ENCODE assay signal across 18 cellular contexts in genomic region chr17:63029520-63029919, GRCh38.
DNase-seq lines count a peak whose midpoint lies in the region; ATAC-seq and TF ChIP-seq lines count a peak whose summit lies in the region.
"Had no signal": no experiment of that assay in that cellular context is flagged by ENCODE, and none has a peak within 500 bp of the region (broad histone marks: within the 10 kb centered on the region; RNA-seq: fewer than 3 reads in every experiment).

No MANE protein-coding gene starts in this region.

- no peaks in the 10 kb centered on the region for H3K27me3 ChIP-seq in HCT116 (ENCODE audit: insufficient read depth, low read length)
- no peaks in the 10 kb centered on the region for H3K27me3 ChIP-seq in adipocyte (replicated peaks; ENCODE audit: control insufficient read depth, insufficient read depth, low read length)
- H3K27me3 ChIP-seq in sigmoid colon: no peaks in the 10 kb centered on the region
- H3K27me3 ChIP-seq: left lung had no signal

- no peaks in the 10 kb centered on the region for H4K20me1 ChIP-seq in HCT116 (ENCODE audit: insufficient read depth)

- TF ChIP-seq EP300 in sigmoid colon (IDR thresholded peaks at IDR 0.05): no peak

- DNase-seq in HCT116 (ENCODE audit: low read depth, low spot score) (no peak), adipocyte (ENCODE audit: low read depth) (peak; percentile 41), fibroblast of pulmonary artery (ENCODE audit: low read depth) (peak; percentile 57), sigmoid colon (no peak), immature natural killer cell (no peak), NOMO-1 (lab: John Stamatoyannopoulos, UW; ENCODE audit: unreplicated experiment in 2 of 2) (no peak), NCI-H446 treated with DMSO at 0.1 percent for 48 hours (lab: John Stamatoyannopoulos, UW) (no peak)
- DNase-seq: activated CD4-positive, CD25-positive, alpha-beta regulatory T cell treated with anti-CD3 and anti-CD28 coated beads, Interleukin-2, amount 50 U/mL, for 72 hours; hypothalamus; Kasumi-1; left lung; NCI-H2029; NCI-H526; PC-9; stimulated activated CD4-positive, alpha-beta T cell treated with anti-CD3 and anti-CD28 coated beads, Interleukin-12 subunit alpha, Interleukin-12 subunit beta, amount 100 ng/mL, for 4 hours; stimulated activated naive CD8-positive, alpha-beta T cell treated with anti-CD3 and anti-CD28 coated beads, Interleukin-15, amount 100 ng/mL, for 72 hours; T-cell had no signal

- H3K4me1 Mint-ChIP-seq in immature natural killer cell: peaks cover 2 to 7% of the 10 kb centered on the region in 2 donors
- H3K4me1 Mint-ChIP-seq: stimulated activated naive CD8-positive, alpha-beta T cell treated with anti-CD3 and anti-CD28 coated beads, Interleukin-15, amount 100 ng/mL, for 72 hours had no signal

- H3K4me3 ChIP-seq in HCT116 (replicated peaks in 1 of 2; ENCODE audit: low read depth in 1 of 2, low read length in 2 of 2) (no peak overlapping the region), adipocyte (ENCODE audit: low read length) (no peak overlapping the region), fibroblast of pulmonary artery (replicated peaks; ENCODE audit: low read depth, low read length) (no peak overlapping the region), sigmoid colon (no peak overlapping the region)
- H3K4me3 ChIP-seq: left lung, PC-9 had no signal

- POLR2A ChIA-PET in HCT116 (lab: Charles Lee): no interaction called here

- no peak for ATAC-seq in HCT116
- ATAC-seq: left lung; stimulated activated naive CD8-positive, alpha-beta T cell treated with anti-CD3 and anti-CD28 coated beads, Interleukin-15, amount 100 ng/mL, for 72 hours; T-cell had no signal

- no peak overlapping the region for H3K4me3 Mint-ChIP-seq in immature natural killer cell
- H3K4me3 Mint-ChIP-seq: activated naive CD8-positive, alpha-beta T cell; stimulated activated naive CD8-positive, alpha-beta T cell treated with anti-CD3 and anti-CD28 coated beads, Interleukin-15, amount 100 ng/mL, for 72 hours; T-cell had no signal

- peak overlapping the region; percentile 42 for H3K4me2 ChIP-seq in HCT116 (ENCODE audit: low read length)
- H3K4me2 ChIP-seq: PC-9 had no signal

- RAD21 ChIA-PET in HCT116 (lab: Charles Lee; ENCODE audit: low non-redundant PET in 1 of 2, low total read pairs in 2 of 2, uncharacterized antibody in 2 of 2, unreplicated experiment in 2 of 2): no interaction called here

- H3K27ac ChIP-seq in HCT116 (ENCODE audit: low read depth, low read length) (no peak overlapping the region), sigmoid colon (no peak overlapping the region)
- H3K27ac ChIP-seq: left lung, PC-9 had no signal

- H3K9me3 ChIP-seq in HCT116 (ENCODE audit: control insufficient read depth in 1 of 2, insufficient read depth in 1 of 2, low read depth in 1 of 2, low read length in 2 of 2): no peaks in the 10 kb centered on the region
- H3K9me3 ChIP-seq in adipocyte (ENCODE audit: control insufficient read depth, low read length): no peaks in the 10 kb centered on the region
- no peaks in the 10 kb centered on the region for H3K9me3 ChIP-seq in sigmoid colon
- H3K9me3 ChIP-seq: left lung had no signal

- BruUV-seq in HCT116 (replicated peaks; lab: Mats Ljungman, UMichigan): no TSS peak

- CTCF ChIA-PET in HCT116 (lab: Charles Lee): no interaction called here

- no peak for TF ChIP-seq RAD21 in HCT116 (IDR thresholded peaks at IDR 0.05; ENCODE audit: low read depth)

- peaks cover 0 to 3% (median 0%) of the 10 kb centered on the region in 3 donors for H3K27me3 Mint-ChIP-seq in immature natural killer cell (ENCODE audit: low read depth in 3 of 3)
- H3K27me3 Mint-ChIP-seq: activated naive CD8-positive, alpha-beta T cell; stimulated activated naive CD8-positive, alpha-beta T cell treated with anti-CD3 and anti-CD28 coated beads, Interleukin-15, amount 100 ng/mL, for 72 hours; T-cell had no signal

- TF ChIP-seq CTCF in HCT116 (IDR thresholded peaks at IDR 0.05 in 2 of 3, conservative IDR thresholded peaks at IDR 0.05 in 1 of 3; ENCODE audit: borderline replicate concordance in 1 of 3, insufficient read depth in 1 of 3, low read depth in 2 of 3, low read length in 2 of 3): no peak
- no peak for TF ChIP-seq CTCF in fibroblast of pulmonary artery (IDR thresholded peaks at IDR 0.05; ENCODE audit: low read length, missing control alignments)
- TF ChIP-seq CTCF in sigmoid colon (IDR thresholded peaks at IDR 0.05): no peak

- H3K36me3 ChIP-seq in HCT116 (ENCODE audit: control insufficient read depth in 1 of 2, insufficient read depth in 2 of 2, low read length in 2 of 2): no peaks in the 10 kb centered on the region
- no peaks in the 10 kb centered on the region for H3K36me3 ChIP-seq in adipocyte (ENCODE audit: control insufficient read depth, insufficient read depth, low read length, severe bottlenecking)
- no peaks in the 10 kb centered on the region for H3K36me3 ChIP-seq in sigmoid colon
- H3K36me3 ChIP-seq: left lung had no signal

- intact Hi-C loops in HCT116 (cut with micrococcal nuclease) (no loop called here), sigmoid colon (cut with DNase I) (loop anchor here (10.0 kb wide), 1 partner anchor 1545 kb away; no protein-coding TSS in a partner anchor)

- H3K79me2 ChIP-seq in HCT116 (ENCODE audit: insufficient read depth, low read length): 0 out of 2 replicates have a peak, but pooled peaks cover 2% of the 10 kb centered on the region

- H3K27ac Mint-ChIP-seq in immature natural killer cell: no peak overlapping the region
- H3K27ac Mint-ChIP-seq: activated naive CD8-positive, alpha-beta T cell; stimulated activated naive CD8-positive, alpha-beta T cell treated with anti-CD3 and anti-CD28 coated beads, Interleukin-15, amount 100 ng/mL, for 72 hours; T-cell had no signal

- no peak overlapping the region for H2AFZ ChIP-seq in HCT116 (ENCODE audit: low read depth, low read length, poor library complexity, severe bottlenecking)
- H2AFZ ChIP-seq: PC-9 had no signal

- peaks cover 3 to 6% (median 4%) of the 10 kb centered on the region in 3 donors for H3K36me3 Mint-ChIP-seq in immature natural killer cell

- H3K4me1 ChIP-seq in HCT116 (ENCODE audit: control insufficient read depth in 1 of 2, insufficient read depth in 2 of 2, low read length in 2 of 2) (peaks cover under 1 to 26% of the 10 kb centered on the region in 2 experiments; a peak in 3 of 4 replicates), adipocyte (ENCODE audit: control insufficient read depth, insufficient read depth, low read length) (peaks cover 15% of the 10 kb centered on the region), sigmoid colon (no peaks in the 10 kb centered on the region)
- H3K4me1 ChIP-seq: left lung had no signal

- H3K9ac ChIP-seq in HCT116 (ENCODE audit: low read length) (no peak overlapping the region), adipocyte (ENCODE audit: low read length) (no peak overlapping the region)

- H3K9me3 Mint-ChIP-seq in immature natural killer cell: no peaks in the 10 kb centered on the region
- H3K9me3 Mint-ChIP-seq: T-cell had no signal

- TF ChIP-seq POLR2A in HCT116 (IDR thresholded peaks at IDR 0.05; ENCODE audit: borderline replicate concordance, extremely low read depth, insufficient read depth, insufficient read length): no peak
- no peak for TF ChIP-seq POLR2A in sigmoid colon (IDR thresholded peaks at IDR 0.05)

- no peaks in the 10 kb centered on the region for H3K9me2 ChIP-seq in HCT116 (ENCODE audit: insufficient read depth)

TF ChIP-seq in HCT116, 20 proteins besides CTCF, POLR2A, EP300 and RAD21:
- TF ChIP-seq ATF3 (IDR thresholded peaks at IDR 0.05) (no peak), CEBPB (IDR thresholded peaks at IDR 0.05; ENCODE audit: low read depth) (no peak), EGR1 (IDR thresholded peaks at IDR 0.05; ENCODE audit: low read depth) (no peak), ELF1 (IDR thresholded peaks at IDR 0.05; ENCODE audit: borderline replicate concordance, low read depth) (no peak), SRF (IDR thresholded peaks at IDR 0.05; ENCODE audit: low read depth) (no peak), YY1 (IDR thresholded peaks at IDR 0.05; ENCODE audit: extremely low read depth, insufficient replicate concordance, low read depth, low read length) (no peak), SIN3A (IDR thresholded peaks at IDR 0.05; ENCODE audit: low read depth) (no peak), FOSL1 (IDR thresholded peaks at IDR 0.05; ENCODE audit: low read depth) (peak; percentile 45; the same call in 1 of the 2 replicates), CBX3 (IDR thresholded peaks at IDR 0.05; ENCODE audit: low read depth) (peak; percentile 34; the same call in 1 of the 2 replicates), POLR2AphosphoS5 (IDR thresholded peaks at IDR 0.05; ENCODE audit: low read depth, low read length) (no peak)

Comparison
In these comparisons a context has a peak if more than half of its experiments do, and no peak if none do; other contexts are left out.
1. DNase-seq: peak in adipocyte (single experiment) and fibroblast of pulmonary artery (single experiment); none in HCT116 (single experiment), sigmoid colon (single experiment), immature natural killer cell (0 of 3), NOMO-1 (0 of 2) and NCI-H446 treated with DMSO at 0.1 percent for 48 hours (single experiment).